8 cellular contexts compared by ENCODE assay signal in genomic region chr17:82020874-82021727, GRCh38. TPM values are rescaled to one million over a fixed set of nuclear protein-coding genes. Genes with fewer than 3 reads are reported as not detected.
DNase-seq lines count a peak whose midpoint lies in the region; ATAC-seq, FAIRE-seq and TF ChIP-seq lines count a peak whose summit lies in the region.

No MANE protein-coding gene starts in this region.

- no peak for FAIRE-seq in D721Med (lab: Jason Lieb, UNC)

- peaks cover 11% of the 10 kb centered on the region for H3K4me1 Mint-ChIP-seq in progenitor cell of endocrine pancreas (ENCODE audit: low read depth)

- H3K27ac ChIP-seq in HUES6 (ENCODE audit: low read depth, low read length) (no peak overlapping the region), SJSA1 (no peak overlapping the region), cardiac muscle cell (no peak overlapping the region)

- no peaks in the 10 kb centered on the region for H3K27me3 Mint-ChIP-seq in progenitor cell of endocrine pancreas

- peaks cover 2% of the 10 kb centered on the region for H3K36me3 Mint-ChIP-seq in progenitor cell of endocrine pancreas (ENCODE audit: insufficient read depth)

- TF ChIP-seq CTCF in D721Med (IDR thresholded peaks at IDR 0.05; ENCODE audit: insufficient read depth, missing control alignments) (peak; percentile 82), cardiac muscle cell (IDR thresholded peaks at IDR 0.05; ENCODE audit: low read depth, low read length) (peak; percentile 76), progenitor cell of endocrine pancreas (IDR thresholded peaks at IDR 0.05; ENCODE audit: unreplicated experiment) (peak; percentile 55)

- ATAC-seq in GM18873 (IDR thresholded peaks at IDR 0.05; ENCODE audit: low FRiP score, unreplicated experiment) (no peak), GM21529 (IDR thresholded peaks at IDR 0.05; ENCODE audit: unreplicated experiment) (no peak)

- peak overlapping the region; percentile 45 for H3K27ac Mint-ChIP-seq in progenitor cell of endocrine pancreas

- no peaks in the 10 kb centered on the region for H3K9me3 ChIP-seq in HUES6 (ENCODE audit: control insufficient read depth, insufficient read depth, low read depth, low read length)
- no peaks in the 10 kb centered on the region; the same call in 1 of the 2 replicates for H3K9me3 ChIP-seq in SJSA1 (replicated peaks)
- no peaks in the 10 kb centered on the region for H3K9me3 ChIP-seq in adipocyte (ENCODE audit: control insufficient read depth, low read length)
- no peaks in the 10 kb centered on the region for H3K9me3 ChIP-seq in cardiac muscle cell (ENCODE audit: low read depth)

- DNase-seq in D721Med (ENCODE audit: insufficient read length, low spot score) (no peak), SJSA1 (ENCODE audit: low read depth in 1 of 2, low spot score in 2 of 2) (peak; percentile 77 to 91), adipocyte (ENCODE audit: low read depth) (peak; percentile 80), cardiac muscle cell (ENCODE audit: low read depth in 1 of 2, low spot score in 1 of 2) (peak; percentile 74 to 82), progenitor cell of endocrine pancreas (ENCODE audit: low spot score, unreplicated experiment) (no peak)

- H3K4me3 Mint-ChIP-seq in progenitor cell of endocrine pancreas (ENCODE audit: low read depth): peak overlapping the region; percentile 79

- H3K9ac ChIP-seq in HUES6 (ENCODE audit: low read length): no peak overlapping the region
- H3K9ac ChIP-seq in adipocyte (ENCODE audit: low read length): peak overlapping the region; percentile 82

- H3K9me3 Mint-ChIP-seq in progenitor cell of endocrine pancreas (ENCODE audit: low read depth): no peaks in the 10 kb centered on the region

- H3K27me3 ChIP-seq in HUES6 (ENCODE audit: control insufficient read depth, insufficient read depth, low read length) (no peaks in the 10 kb centered on the region), SJSA1 (replicated peaks) (no peaks in the 10 kb centered on the region), adipocyte (replicated peaks; ENCODE audit: control insufficient read depth, insufficient read depth, low read length) (no peaks in the 10 kb centered on the region), cardiac muscle cell (no peaks in the 10 kb centered on the region)

- H3K36me3 ChIP-seq in HUES6 (ENCODE audit: control insufficient read depth, insufficient read depth, low read length) (peaks cover 18% of the 10 kb centered on the region; the same call in 1 of the 2 replicates), SJSA1 (peaks cover 41% of the 10 kb centered on the region), adipocyte (ENCODE audit: control insufficient read depth, insufficient read depth, low read length, severe bottlenecking) (no peaks in the 10 kb centered on the region), cardiac muscle cell (no peaks in the 10 kb centered on the region)

- peaks cover 19% of the 10 kb centered on the region for H3K4me1 ChIP-seq in HUES6 (ENCODE audit: control insufficient read depth, insufficient read depth, low read length)
- H3K4me1 ChIP-seq in SJSA1 (replicated peaks): peaks cover 33% of the 10 kb centered on the region
- H3K4me1 ChIP-seq in adipocyte (ENCODE audit: control insufficient read depth, insufficient read depth, low read length): peaks cover 18% of the 10 kb centered on the region
- H3K4me1 ChIP-seq in cardiac muscle cell (ENCODE audit: low read depth): no peaks in the 10 kb centered on the region

- peak overlapping the region; percentile 98 for H3K4me3 ChIP-seq in HUES6 (ENCODE audit: low read depth, low read length)
- H3K4me3 ChIP-seq in SJSA1: peak overlapping the region; percentile 92
- H3K4me3 ChIP-seq in adipocyte (ENCODE audit: low read length): peak overlapping the region; percentile 91
- no peak overlapping the region for H3K4me3 ChIP-seq in cardiac muscle cell

RNA-seq across cellular contexts. Expression of gene CENPX, which starts 1.6 kb away (rescaled TPM):
- total RNA-seq in SJSA1 (2014; rRNA removed; shearing (Covaris generic)): 180 and 261 TPM in 2 replicates
- total RNA-seq in cardiac muscle cell: 82.9 and 108 TPM in 2 replicates
- polyA plus RNA-seq in cardiac muscle cell: 98.2 and 129 TPM in 2 replicates
- total RNA-seq in progenitor cell of endocrine pancreas: 64.1 and 66.2 TPM in 2 replicates

RNA-seq across cellular contexts. Expression of gene LRRC45, which starts 2.0 kb away (rescaled TPM):
- total RNA-seq in SJSA1 (2014; rRNA removed; shearing (Covaris generic)): 35.2 and 41.2 TPM in 2 replicates
- total RNA-seq in cardiac muscle cell (36.5 and 43.3 TPM in 2 replicates), progenitor cell of endocrine pancreas (39.4 and 43.7 TPM in 2 replicates)
- polyA plus RNA-seq in cardiac muscle cell: 15.2 and 31.8 TPM in 2 replicates

RNA-seq across cellular contexts. Expression of gene RAC3, which starts 10.4 kb away (rescaled TPM):
- 9.9 TPM in 2 replicates for total RNA-seq in SJSA1 (2014; rRNA removed; shearing (Covaris generic))
- total RNA-seq in cardiac muscle cell: 58.7 and 73.7 TPM in 2 replicates
- polyA plus RNA-seq in cardiac muscle cell: 9.9 and 16.4 TPM in 2 replicates
- total RNA-seq in progenitor cell of endocrine pancreas: 25.2 and 26.2 TPM in 2 replicates

RNA-seq across cellular contexts. Expression of gene DCXR, which starts 16.4 kb away (rescaled TPM):
- total RNA-seq in SJSA1 (2014; rRNA removed; shearing (Covaris generic)): 128 and 176 TPM in 2 replicates
- total RNA-seq in cardiac muscle cell (164 and 256 TPM in 2 replicates), progenitor cell of endocrine pancreas (72.2 and 77.6 TPM in 2 replicates)
- polyA plus RNA-seq in cardiac muscle cell: 228 and 312 TPM in 2 replicates

RNA-seq across cellular contexts. Expression of gene RFNG, which starts 30.5 kb away (rescaled TPM):
- total RNA-seq in SJSA1 (2014; rRNA removed; shearing (Covaris generic)): 16.7 and 23.8 TPM in 2 replicates
- total RNA-seq in cardiac muscle cell (94.6 and 104 TPM in 2 replicates), progenitor cell of endocrine pancreas (60.1 and 65.5 TPM in 2 replicates)
- 91.0 and 98.3 TPM in 2 replicates for polyA plus RNA-seq in cardiac muscle cell

Comparison
In these comparisons a context has a peak if more than half of its experiments do, and no peak if none do; other contexts are left out.
1. DNase-seq: peak in SJSA1 (2 of 2), adipocyte (single experiment) and cardiac muscle cell (2 of 2); none in D721Med (single experiment) and progenitor cell of endocrine pancreas (single experiment).
2. Peak in every context shown above with its lines, with median percentiles within 50 percentile points of each other: CTCF ChIP-seq.